1 cellular context compared by ENCODE assay signal in genomic region chr6:13302751-13303667, GRCh38.
TF ChIP-seq lines count a peak whose summit lies in the region.

No MANE protein-coding gene starts in this region.

TF ChIP-seq in SK-N-SH, 30 proteins besides CTCF, POLR2A, EP300 and RAD21 (continued from another document):
- TF ChIP-seq USF1 (IDR thresholded peaks at IDR 0.05; ENCODE audit: borderline replicate concordance, low read depth) (peak; percentile 73; the same call in 1 of the 2 replicates), TEAD4 (IDR thresholded peaks at IDR 0.05; ENCODE audit: borderline replicate concordance, insufficient read depth) (no peak)
TF ChIP-seq in SK-N-SH: peak in this region for 8.
